ENCODE assay signal across 1 cellular context in the genomic region with DNA sequence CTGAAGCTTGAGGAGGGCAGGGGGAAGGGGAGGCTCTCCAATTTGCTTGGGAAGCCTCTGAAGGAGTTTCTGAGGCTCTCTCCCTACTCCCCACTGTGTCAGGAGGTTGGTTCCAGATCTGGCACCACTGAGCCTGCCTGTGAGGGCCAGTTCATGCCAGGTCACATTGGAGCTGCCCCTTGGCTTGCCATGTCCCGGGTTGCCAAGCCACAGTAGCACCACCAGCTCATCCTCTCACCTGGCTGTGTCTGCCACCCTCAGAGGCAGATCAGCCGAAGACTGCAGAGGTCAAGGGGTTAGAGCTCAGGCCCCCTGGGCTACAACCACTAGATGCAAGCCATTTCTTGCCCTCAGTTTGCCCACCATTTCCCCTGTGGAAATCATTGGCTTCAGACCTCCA.
TF ChIP-seq lines count a peak whose summit lies in the region.

No MANE protein-coding gene starts in this region.

TF ChIP-seq in H1, 55 proteins besides CTCF, POLR2A, EP300 and RAD21:
- TF ChIP-seq NANOG (IDR thresholded peaks at IDR 0.05; ENCODE audit: insufficient read depth, low read depth, low read length, poor library complexity, severe bottlenecking) (no peak), SIN3A (conservative IDR thresholded peaks at IDR 0.05 in 1 of 2, IDR thresholded peaks at IDR 0.05 in 1 of 2; ENCODE audit: low read depth in 1 of 2, low read length in 2 of 2) (no peak), TCF12 (IDR thresholded peaks at IDR 0.05; ENCODE audit: low read depth, low read length) (no peak), ZNF274 (IDR thresholded peaks at IDR 0.05; ENCODE audit: borderline replicate concordance, extremely low read depth, low read length) (no peak), CHD1 (IDR thresholded peaks at IDR 0.05; ENCODE audit: low read depth, low read length) (no peak), MAFK (IDR thresholded peaks at IDR 0.05; ENCODE audit: low read depth, low read length) (no peak), BRCA1 (IDR thresholded peaks at IDR 0.05; ENCODE audit: low read depth, low read length) (no peak), JUN (IDR thresholded peaks at IDR 0.05; ENCODE audit: low read depth, low read length) (no peak), SP1 (IDR thresholded peaks at IDR 0.05; ENCODE audit: low read depth, low read length) (no peak), GTF2F1 (IDR thresholded peaks at IDR 0.05; ENCODE audit: borderline replicate concordance, low read depth, low read length) (no peak)
